Comparison of ENCODE assay signal across 21 cellular contexts in the genomic region with DNA sequence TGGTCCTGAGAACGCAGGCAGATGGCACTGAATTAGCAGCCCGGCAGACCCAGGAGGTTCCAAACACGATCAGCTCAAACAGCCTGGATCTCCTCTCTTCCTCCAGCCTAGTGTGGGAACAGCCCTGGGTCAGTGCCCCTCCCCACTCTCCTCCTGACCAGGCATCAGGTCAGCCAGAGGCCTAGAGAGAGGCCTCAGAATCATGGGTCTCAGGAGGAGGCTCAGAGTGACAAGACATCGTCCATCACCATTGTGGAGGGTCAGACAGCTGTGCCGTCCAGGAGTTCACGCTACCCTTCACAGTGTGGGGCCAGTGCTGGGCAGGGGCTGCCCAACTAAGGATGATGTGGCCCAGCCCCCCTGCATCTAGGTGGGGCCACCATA.
A peak's percentile ranks its signal among the peaks of the same experiment; 100 is the strongest.
DNase-seq lines count a peak whose midpoint lies in the region; ATAC-seq and TF ChIP-seq lines count a peak whose summit lies in the region.
"Had no signal": no experiment of that assay in that cellular context is flagged by ENCODE, and none has a peak within 500 bp of the region (broad histone marks: within the 10 kb centered on the region; RNA-seq: fewer than 3 reads in every experiment).

No MANE protein-coding gene starts in this region.

- peaks cover 16% of the 10 kb centered on the region for H3K27me3 ChIP-seq in HCT116 (ENCODE audit: insufficient read depth, low read length)

- H3K79me2 ChIP-seq in HCT116 (ENCODE audit: insufficient read depth, low read length), result no peaks in the 10 kb centered on the region

- H3K9me3 ChIP-seq in HCT116 (ENCODE audit: control insufficient read depth in 1 of 2, insufficient read depth in 1 of 2, low read depth in 1 of 2, low read length in 2 of 2), result no peaks in the 10 kb centered on the region
- H3K9me3 ChIP-seq: SK-N-SH had no signal

- H3K27ac Mint-ChIP-seq in activated CD4-positive, alpha-beta memory T cell treated with anti-CD3 and anti-CD28 coated beads, Interleukin-2, amount 10 ng/mL, durations not matched to agents 7 days and 5 days, result no peak overlapping the region
- H3K27ac Mint-ChIP-seq in activated CD4-positive, alpha-beta memory T cell treated with anti-CD3 and anti-CD28 coated beads for 36 hours, result no peak overlapping the region
- H3K27ac Mint-ChIP-seq in osteocyte (ENCODE audit: unreplicated experiment), result no peak overlapping the region
- H3K27ac Mint-ChIP-seq: CD8-positive, alpha-beta T cell had no signal

- peak; percentile 9 for DNase-seq in activated CD4-positive, alpha-beta memory T cell treated with anti-CD3 and anti-CD28 coated beads, Interleukin-2, amount 10 ng/mL, durations not matched to agents 7 days and 5 days
- DNase-seq in activated CD4-positive, alpha-beta memory T cell treated with anti-CD3 and anti-CD28 coated beads for 36 hours, result no peak
- no peak for DNase-seq in HCT116 (ENCODE audit: low read depth, low spot score)
- DNase-seq in ecto neural progenitor cell (ENCODE audit: low spot score), result peak; percentile 34
- DNase-seq in osteocyte (ENCODE audit: extremely low spot score, unreplicated experiment), result peak; percentile 54
- DNase-seq in T-helper 9 cell, result no peak
- no peak for DNase-seq in erythroblast (lab: John Stamatoyannopoulos, UW)
- DNase-seq: 8988T, AML-193, C1 segment of cervical spinal cord, Calu3, GDM1, NCI-H1105, NCI-H146, NCI-H2029, NCI-H2227 treated with DMSO at 0.1 percent for 48 hours, NCI-H510A, SIG-M5, SK-N-SH had no signal

- RAD21 ChIA-PET in HCT116 (lab: Charles Lee; ENCODE audit: low non-redundant PET in 1 of 2, low total read pairs in 2 of 2, uncharacterized antibody in 2 of 2, unreplicated experiment in 2 of 2), result no interaction called here

- H3K27ac ChIP-seq in HCT116 (ENCODE audit: low read depth, low read length), result no peak overlapping the region

- no peaks in the 10 kb centered on the region for H4K20me1 ChIP-seq in HCT116 (ENCODE audit: insufficient read depth)

- no peaks in the 10 kb centered on the region for H3K9me2 ChIP-seq in HCT116 (ENCODE audit: insufficient read depth)
- H3K9me2 ChIP-seq: SK-N-SH had no signal

- no peaks in the 10 kb centered on the region for H3K36me3 Mint-ChIP-seq in activated CD4-positive, alpha-beta memory T cell treated with anti-CD3 and anti-CD28 coated beads, Interleukin-2, amount 10 ng/mL, durations not matched to agents 7 days and 5 days (ENCODE audit: low read depth)
- H3K36me3 Mint-ChIP-seq in activated CD4-positive, alpha-beta memory T cell treated with anti-CD3 and anti-CD28 coated beads for 36 hours, result no peaks in the 10 kb centered on the region
- no peaks in the 10 kb centered on the region for H3K36me3 Mint-ChIP-seq in osteocyte (ENCODE audit: unreplicated experiment)
- H3K36me3 Mint-ChIP-seq: CD8-positive, alpha-beta T cell had no signal

- H2AFZ ChIP-seq in HCT116 (ENCODE audit: low read depth, low read length, poor library complexity, severe bottlenecking), result no peak overlapping the region

- peak overlapping the region; percentile 3; the same call in 1 of the 2 replicates for H3K4me2 ChIP-seq in HCT116 (ENCODE audit: low read length)
- H3K4me2 ChIP-seq: SK-N-SH had no signal

- H3K9me3 Mint-ChIP-seq in activated CD4-positive, alpha-beta memory T cell treated with anti-CD3 and anti-CD28 coated beads, Interleukin-2, amount 10 ng/mL, durations not matched to agents 7 days and 5 days, result no peaks in the 10 kb centered on the region
- no peaks in the 10 kb centered on the region for H3K9me3 Mint-ChIP-seq in activated CD4-positive, alpha-beta memory T cell treated with anti-CD3 and anti-CD28 coated beads for 36 hours
- H3K9me3 Mint-ChIP-seq in osteocyte (ENCODE audit: unreplicated experiment), result no peaks in the 10 kb centered on the region
- H3K9me3 Mint-ChIP-seq: CD8-positive, alpha-beta T cell had no signal

- H3K4me3 ChIP-seq in HCT116 (replicated peaks in 1 of 2; ENCODE audit: low read depth in 1 of 2, low read length in 2 of 2), result no peak overlapping the region

- H3K4me1 ChIP-seq in HCT116 (ENCODE audit: control insufficient read depth in 1 of 2, insufficient read depth in 2 of 2, low read length in 2 of 2), result peaks cover 0 to 22% of the 10 kb centered on the region in 2 experiments; a peak in 1 of 4 replicates

- BruUV-seq in HCT116 (replicated peaks; lab: Mats Ljungman, UMichigan), result no TSS peak

- H3K4me1 Mint-ChIP-seq in activated CD4-positive, alpha-beta memory T cell treated with anti-CD3 and anti-CD28 coated beads, Interleukin-2, amount 10 ng/mL, durations not matched to agents 7 days and 5 days, result no peaks in the 10 kb centered on the region
- no peaks in the 10 kb centered on the region for H3K4me1 Mint-ChIP-seq in activated CD4-positive, alpha-beta memory T cell treated with anti-CD3 and anti-CD28 coated beads for 36 hours (ENCODE audit: low read depth)
- no peaks in the 10 kb centered on the region for H3K4me1 Mint-ChIP-seq in osteocyte (ENCODE audit: unreplicated experiment)

- CTCF ChIA-PET in activated CD4-positive, alpha-beta memory T cell treated with anti-CD3 and anti-CD28 coated beads, Interleukin-2, amount 10 ng/mL, durations not matched to agents 7 days and 5 days (lab: Charles Lee), result no interaction called here
- CTCF ChIA-PET in activated CD4-positive, alpha-beta memory T cell treated with anti-CD3 and anti-CD28 coated beads for 36 hours (lab: Charles Lee), result no interaction called here
- CTCF ChIA-PET in HCT116 (lab: Charles Lee), result no interaction called here

- POLR2A ChIA-PET in activated CD4-positive, alpha-beta memory T cell treated with anti-CD3 and anti-CD28 coated beads, Interleukin-2, amount 10 ng/mL, durations not matched to agents 7 days and 5 days (lab: Charles Lee), result no interaction called here
- POLR2A ChIA-PET in activated CD4-positive, alpha-beta memory T cell treated with anti-CD3 and anti-CD28 coated beads for 36 hours (lab: Charles Lee), result no interaction called here
- POLR2A ChIA-PET in HCT116 (lab: Charles Lee), result interaction anchor here (1.5 kb wide), 1 partner anchor 28 kb away, joined by 3 read pairs; no protein-coding TSS in a partner anchor

- no peak overlapping the region for H3K9ac ChIP-seq in HCT116 (ENCODE audit: low read length)
- H3K9ac ChIP-seq: SK-N-SH had no signal

- peaks cover 20% of the 10 kb centered on the region for H3K27me3 Mint-ChIP-seq in activated CD4-positive, alpha-beta memory T cell treated with anti-CD3 and anti-CD28 coated beads, Interleukin-2, amount 10 ng/mL, durations not matched to agents 7 days and 5 days
- peaks cover 15% of the 10 kb centered on the region for H3K27me3 Mint-ChIP-seq in activated CD4-positive, alpha-beta memory T cell treated with anti-CD3 and anti-CD28 coated beads for 36 hours
- peaks cover 31% of the 10 kb centered on the region for H3K27me3 Mint-ChIP-seq in osteocyte (ENCODE audit: unreplicated experiment)

- H3K36me3 ChIP-seq in HCT116 (ENCODE audit: control insufficient read depth in 1 of 2, insufficient read depth in 2 of 2, low read length in 2 of 2), result no peaks in the 10 kb centered on the region

- peak; percentile 32; the same call in 1 of the 2 replicates for ATAC-seq in HCT116
- ATAC-seq in GM19452 (IDR thresholded peaks at IDR 0.05; ENCODE audit: unreplicated experiment), result no peak
- ATAC-seq: CD8-positive, alpha-beta T cell had no signal

- TF ChIP-seq POLR2A in HCT116 (IDR thresholded peaks at IDR 0.05; ENCODE audit: borderline replicate concordance, extremely low read depth, insufficient read depth, insufficient read length) (no peak), erythroblast (IDR thresholded peaks at IDR 0.05; ENCODE audit: low read length) (no peak)

- intact Hi-C loops in activated CD4-positive, alpha-beta memory T cell treated with anti-CD3 and anti-CD28 coated beads for 36 hours (cut with micrococcal nuclease), result no loop called here
- intact Hi-C loops in HCT116 (cut with micrococcal nuclease), result no loop called here

- TF ChIP-seq CTCF in HCT116 (IDR thresholded peaks at IDR 0.05 in 2 of 3, conservative IDR thresholded peaks at IDR 0.05 in 1 of 3; ENCODE audit: borderline replicate concordance in 1 of 3, insufficient read depth in 1 of 3, low read depth in 2 of 3, low read length in 2 of 3), result no peak
- no peak for TF ChIP-seq CTCF in osteocyte (IDR thresholded peaks at IDR 0.05)

- no peak for TF ChIP-seq RAD21 in HCT116 (IDR thresholded peaks at IDR 0.05; ENCODE audit: low read depth)

- no peak overlapping the region for H3K4me3 Mint-ChIP-seq in activated CD4-positive, alpha-beta memory T cell treated with anti-CD3 and anti-CD28 coated beads, Interleukin-2, amount 10 ng/mL, durations not matched to agents 7 days and 5 days
- no peak overlapping the region for H3K4me3 Mint-ChIP-seq in activated CD4-positive, alpha-beta memory T cell treated with anti-CD3 and anti-CD28 coated beads for 36 hours
- no peak overlapping the region for H3K4me3 Mint-ChIP-seq in osteocyte (ENCODE audit: unreplicated experiment)
- H3K4me3 Mint-ChIP-seq: CD8-positive, alpha-beta T cell had no signal

TF ChIP-seq in HCT116, 20 proteins besides CTCF, POLR2A, EP300 and RAD21 (continues in another document):
- TF ChIP-seq JUND (IDR thresholded peaks at IDR 0.05), result no peak
- TF ChIP-seq POLR2AphosphoS5 (IDR thresholded peaks at IDR 0.05; ENCODE audit: low read depth, low read length), result no peak
- TF ChIP-seq ZNF274 (IDR thresholded peaks at IDR 0.05; ENCODE audit: low read depth, low read length), result no peak
- no peak for TF ChIP-seq ZFX (IDR thresholded peaks at IDR 0.05)
- no peak for TF ChIP-seq EZH2phosphoT487 (IDR thresholded peaks at IDR 0.05; ENCODE audit: borderline replicate concordance)
- no peak for TF ChIP-seq YY1 (IDR thresholded peaks at IDR 0.05; ENCODE audit: extremely low read depth, insufficient replicate concordance, low read depth, low read length)

Comparison
In these comparisons a context has a peak if more than half of its experiments do, and no peak if none do; other contexts are left out.
1. DNase-seq: peak in activated CD4-positive, alpha-beta memory T cell treated with anti-CD3 and anti-CD28 coated beads, Interleukin-2, amount 10 ng/mL, durations not matched to agents 7 days and 5 days (single experiment), ecto neural progenitor cell (single experiment) and osteocyte (single experiment); none in activated CD4-positive, alpha-beta memory T cell treated with anti-CD3 and anti-CD28 coated beads for 36 hours (single experiment), HCT116 (single experiment), T-helper 9 cell (single experiment) and erythroblast (0 of 2).